ENCODE assay signal across 8 cellular contexts in the genomic region with DNA sequence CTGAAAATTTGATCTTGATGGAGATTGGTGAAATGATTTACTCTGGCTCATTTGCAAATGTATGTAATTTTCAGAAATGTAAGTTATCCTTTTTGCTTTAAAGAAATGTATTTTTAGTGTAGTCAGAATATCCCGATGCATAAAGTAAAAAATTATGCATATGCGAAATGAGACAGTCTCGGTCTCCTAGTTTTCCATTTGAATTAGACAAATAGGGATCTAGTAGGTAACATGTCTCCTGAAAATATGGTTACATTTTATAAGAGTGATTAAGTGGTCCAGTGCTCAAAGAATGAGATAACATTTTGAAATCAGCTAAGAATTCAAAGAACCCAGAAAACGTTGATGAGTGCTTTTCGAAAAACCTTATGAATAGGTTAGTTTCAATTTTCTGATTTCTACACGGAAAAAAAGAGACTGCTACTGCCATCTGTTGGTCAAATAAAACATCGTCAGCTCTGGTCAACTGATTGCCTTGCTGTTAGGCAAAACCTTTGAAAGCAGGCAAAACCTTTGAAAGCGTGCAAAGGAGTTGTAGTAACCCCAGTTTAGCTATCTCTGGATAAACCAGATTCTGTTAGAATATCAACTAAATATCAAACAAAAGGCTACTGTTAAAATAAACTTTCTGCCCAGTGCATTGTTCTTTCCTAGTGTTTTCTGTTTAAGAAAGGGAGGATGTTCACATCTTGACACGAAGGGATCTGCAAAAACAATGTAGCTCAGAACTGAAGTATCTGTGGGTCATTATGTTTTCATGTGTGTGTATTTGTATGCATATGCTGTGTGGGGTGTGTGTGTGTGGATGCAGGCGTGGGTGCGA. TPM values are rescaled to one million over a fixed set of nuclear protein-coding genes. Genes with fewer than 3 reads are reported as not detected.
DNase-seq lines count a peak whose midpoint lies in the region; ATAC-seq and TF ChIP-seq lines count a peak whose summit lies in the region.

No MANE protein-coding gene starts in this region.

- H3K4me1 ChIP-seq in OCI-LY3 (ENCODE audit: low read length), result peaks cover 4% of the 10 kb centered on the region; the same call in 1 of the 2 replicates
- no peaks in the 10 kb centered on the region for H3K4me1 ChIP-seq in body of pancreas

- peak overlapping the region in 1 of 2 donors; percentile 35 for H3K4me3 Mint-ChIP-seq in stimulated activated naive CD8-positive, alpha-beta T cell treated with anti-CD3 and anti-CD28 coated beads, Interleukin-15, amount 100 ng/mL, for 72 hours

- peaks cover 8% of the 10 kb centered on the region for H3K27me3 Mint-ChIP-seq in stimulated activated naive CD8-positive, alpha-beta T cell treated with anti-CD3 and anti-CD28 coated beads, Interleukin-15, amount 100 ng/mL, for 72 hours

- H3K27me3 ChIP-seq in OCI-LY3 (ENCODE audit: low read depth, low read length) (no peaks in the 10 kb centered on the region), body of pancreas (no peaks in the 10 kb centered on the region)

- no peaks in the 10 kb centered on the region for H3K79me2 ChIP-seq in OCI-LY3 (ENCODE audit: low read length)

- H3K4me2 ChIP-seq in OCI-LY3 (ENCODE audit: low read length), result peak overlapping the region; percentile 83

- ATAC-seq in GM19467 (IDR thresholded peaks at IDR 0.05; ENCODE audit: unreplicated experiment) (peak; percentile 91), HG03469 (IDR thresholded peaks at IDR 0.05; ENCODE audit: unreplicated experiment) (peak; percentile 89), body of pancreas (peak; percentile 70)
- no peak for ATAC-seq in stimulated activated naive CD8-positive, alpha-beta T cell treated with anti-CD3 and anti-CD28 coated beads, Interleukin-15, amount 100 ng/mL, for 72 hours

- TF ChIP-seq CTCF in OCI-LY3 (IDR thresholded peaks at IDR 0.05; ENCODE audit: low read depth, low read length), result peak; percentile 88
- TF ChIP-seq CTCF in body of pancreas (IDR thresholded peaks at IDR 0.05), result peak; percentile 19 to 66 (median 51)

- no peak overlapping the region for H3K27ac Mint-ChIP-seq in stimulated activated naive CD8-positive, alpha-beta T cell treated with anti-CD3 and anti-CD28 coated beads, Interleukin-15, amount 100 ng/mL, for 72 hours

- peak; percentile 3 to 46 for DNase-seq in NOMO-1 (lab: John Stamatoyannopoulos, UW; ENCODE audit: unreplicated experiment in 2 of 2)
- no peak for DNase-seq in NOMO-1 treated with dmso at 0.1 percent for 144 hours (lab: John Stamatoyannopoulos, UW; ENCODE audit: unreplicated experiment)
- DNase-seq in body of pancreas, result peak; percentile 40 to 56 (median 42)
- peak; percentile 18 for DNase-seq in kidney glomerular epithelial cell (lab: John Stamatoyannopoulos, UW)
- peak; percentile 14 to 15 for DNase-seq in stimulated activated naive CD8-positive, alpha-beta T cell treated with anti-CD3 and anti-CD28 coated beads, Interleukin-15, amount 100 ng/mL, for 72 hours

- H3K36me3 ChIP-seq in OCI-LY3 (replicated peaks; ENCODE audit: low read depth, low read length), result no peaks in the 10 kb centered on the region
- H3K36me3 ChIP-seq in body of pancreas (replicated peaks in 1 of 2; ENCODE audit: insufficient read depth in 1 of 2, low read depth in 2 of 2), result no peaks in the 10 kb centered on the region

- intact Hi-C loops in body of pancreas (cut with DNase I), result loop anchor here (10.0 kb wide), 1 partner anchor 393 kb away; no protein-coding TSS in a partner anchor

- H3K27ac ChIP-seq in OCI-LY3 (ENCODE audit: low read length) (no peak overlapping the region), body of pancreas (no peak overlapping the region)

- H2AFZ ChIP-seq in OCI-LY3 (ENCODE audit: low read depth, low read length), result peak overlapping the region; percentile 98

- WGBS in body of pancreas, 2 donors, result 26 to 31% methylated on average over 11 of the region's 11 CpGs

- H3K4me1 Mint-ChIP-seq in stimulated activated naive CD8-positive, alpha-beta T cell treated with anti-CD3 and anti-CD28 coated beads, Interleukin-15, amount 100 ng/mL, for 72 hours, result no peaks in the 10 kb centered on the region

- no peak for TF ChIP-seq POLR2A in body of pancreas (IDR thresholded peaks at IDR 0.05)

- no peaks in the 10 kb centered on the region for H4K20me1 ChIP-seq in OCI-LY3 (ENCODE audit: insufficient read depth, low read length)

- H3K9me3 ChIP-seq in OCI-LY3 (ENCODE audit: insufficient read depth, low read length), result no peaks in the 10 kb centered on the region
- H3K9me3 ChIP-seq in body of pancreas, result no peaks in the 10 kb centered on the region

- H3K9ac ChIP-seq in OCI-LY3 (ENCODE audit: low read length), result peak overlapping the region; percentile 50

- H3K4me3 ChIP-seq in OCI-LY3 (ENCODE audit: low read length) (peak overlapping the region; percentile 78), body of pancreas (no peak overlapping the region)

- no peaks in the 10 kb centered on the region for H3K9me3 Mint-ChIP-seq in stimulated activated naive CD8-positive, alpha-beta T cell treated with anti-CD3 and anti-CD28 coated beads, Interleukin-15, amount 100 ng/mL, for 72 hours

RNA-seq across cellular contexts. Expression of a gene that starts 59.3 kb away (rescaled TPM):
- 10 to 100 TPM; 22.1 to 33.3 TPM for total RNA-seq in body of pancreas
